ENCODE assay signal across 2 cellular contexts in the genomic region with DNA sequence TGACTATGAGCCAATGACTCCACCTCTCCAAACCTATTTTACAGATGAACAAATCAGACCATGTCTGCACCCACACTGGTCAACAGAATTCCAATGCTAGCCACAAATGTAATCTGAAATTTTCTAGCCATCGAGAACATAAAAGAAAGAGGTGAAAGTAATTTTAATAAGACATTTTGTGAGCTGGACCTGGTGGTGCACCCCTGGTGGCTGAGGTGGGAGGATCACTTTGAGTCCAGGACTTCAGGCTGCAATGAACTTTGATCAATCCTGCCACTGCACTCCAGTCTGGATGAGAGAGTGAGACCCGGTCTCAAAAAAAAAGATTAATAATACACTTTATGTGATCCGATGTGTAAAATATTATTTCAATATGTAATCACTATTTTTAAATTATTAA.
A peak's percentile ranks its signal among the peaks of the same experiment; 100 is the strongest.
TF ChIP-seq lines count a peak whose summit lies in the region.

No MANE protein-coding gene starts in this region.

TF ChIP-seq in SK-N-SH, 30 proteins besides CTCF, POLR2A, EP300 and RAD21:
- TF ChIP-seq, protein P1, sequence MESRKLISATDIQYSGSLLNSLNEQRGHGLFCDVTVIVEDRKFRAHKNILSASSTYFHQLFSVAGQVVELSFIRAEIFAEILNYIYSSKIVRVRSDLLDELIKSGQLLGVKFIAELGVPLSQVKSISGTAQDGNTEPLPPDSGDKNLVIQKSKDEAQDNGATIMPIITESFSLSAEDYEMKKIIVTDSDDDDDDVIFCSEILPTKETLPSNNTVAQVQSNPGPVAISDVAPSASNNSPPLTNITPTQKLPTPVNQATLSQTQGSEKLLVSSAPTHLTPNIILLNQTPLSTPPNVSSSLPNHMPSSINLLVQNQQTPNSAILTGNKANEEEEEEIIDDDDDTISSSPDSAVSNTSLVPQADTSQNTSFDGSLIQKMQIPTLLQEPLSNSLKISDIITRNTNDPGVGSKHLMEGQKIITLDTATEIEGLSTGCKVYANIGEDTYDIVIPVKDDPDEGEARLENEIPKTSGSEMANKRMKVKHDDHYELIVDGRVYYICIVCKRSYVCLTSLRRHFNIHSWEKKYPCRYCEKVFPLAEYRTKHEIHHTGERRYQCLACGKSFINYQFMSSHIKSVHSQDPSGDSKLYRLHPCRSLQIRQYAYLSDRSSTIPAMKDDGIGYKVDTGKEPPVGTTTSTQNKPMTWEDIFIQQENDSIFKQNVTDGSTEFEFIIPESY (IDR thresholded peaks at IDR 0.05; ENCODE audit: borderline replicate concordance, low read depth), result no peak
TF ChIP-seq in SK-N-SH: peak in this region for 0.

TF ChIP-seq in HepG2, 621 proteins besides CTCF, POLR2A, EP300 and RAD21:
- TF ChIP-seq TEAD3 (CRISPR knock-in tag; optimal IDR thresholded peaks at IDR 0.05; ENCODE audit: borderline replicate concordance) (no peak), ZNF441 (CRISPR knock-in tag; IDR thresholded peaks at IDR 0.05; ENCODE audit: borderline replicate concordance) (no peak), IKZF4 (CRISPR knock-in tag; IDR thresholded peaks at IDR 0.05; ENCODE audit: borderline replicate concordance, low read depth, not compliant biosample characterization) (no peak), NCOA1 (CRISPR knock-in tag; IDR thresholded peaks at IDR 0.05) (no peak), TCF12 (IDR thresholded peaks at IDR 0.05) (no peak), TCF12 (CRISPR knock-in tag; IDR thresholded peaks at IDR 0.05) (no peak), ZNF570 (CRISPR knock-in tag; IDR thresholded peaks at IDR 0.05; ENCODE audit: borderline replicate concordance) (no peak), KAT2B (IDR thresholded peaks at IDR 0.05; ENCODE audit: borderline replicate concordance, low read depth, low read length) (no peak), RFXANK (CRISPR knock-in tag; IDR thresholded peaks at IDR 0.05) (no peak), SP4 (CRISPR knock-in tag; IDR thresholded peaks at IDR 0.05) (no peak), ELF1 (CRISPR knock-in tag; IDR thresholded peaks at IDR 0.05) (no peak), YEATS4 (CRISPR knock-in tag; IDR thresholded peaks at IDR 0.05; ENCODE audit: borderline replicate concordance) (0 out of 2 replicates have a peak, but pooled peaks have one; percentile 30), HNF4A (CRISPR knock-in tag; IDR thresholded peaks at IDR 0.05) (peak; percentile 67), MIER2 (CRISPR knock-in tag; IDR thresholded peaks at IDR 0.05) (no peak), ESRRA (CRISPR knock-in tag; IDR thresholded peaks at IDR 0.05; ENCODE audit: low read depth) (no peak), HNF4G (IDR thresholded peaks at IDR 0.05; ENCODE audit: borderline replicate concordance, low read depth, low read length) (peak; percentile 49; the same call in 1 of the 2 replicates), HNF4G (CRISPR knock-in tag; IDR thresholded peaks at IDR 0.05; ENCODE audit: borderline replicate concordance, low read depth) (no peak)
